Comparison of ENCODE assay signal across 8 cellular contexts in the genomic region with DNA sequence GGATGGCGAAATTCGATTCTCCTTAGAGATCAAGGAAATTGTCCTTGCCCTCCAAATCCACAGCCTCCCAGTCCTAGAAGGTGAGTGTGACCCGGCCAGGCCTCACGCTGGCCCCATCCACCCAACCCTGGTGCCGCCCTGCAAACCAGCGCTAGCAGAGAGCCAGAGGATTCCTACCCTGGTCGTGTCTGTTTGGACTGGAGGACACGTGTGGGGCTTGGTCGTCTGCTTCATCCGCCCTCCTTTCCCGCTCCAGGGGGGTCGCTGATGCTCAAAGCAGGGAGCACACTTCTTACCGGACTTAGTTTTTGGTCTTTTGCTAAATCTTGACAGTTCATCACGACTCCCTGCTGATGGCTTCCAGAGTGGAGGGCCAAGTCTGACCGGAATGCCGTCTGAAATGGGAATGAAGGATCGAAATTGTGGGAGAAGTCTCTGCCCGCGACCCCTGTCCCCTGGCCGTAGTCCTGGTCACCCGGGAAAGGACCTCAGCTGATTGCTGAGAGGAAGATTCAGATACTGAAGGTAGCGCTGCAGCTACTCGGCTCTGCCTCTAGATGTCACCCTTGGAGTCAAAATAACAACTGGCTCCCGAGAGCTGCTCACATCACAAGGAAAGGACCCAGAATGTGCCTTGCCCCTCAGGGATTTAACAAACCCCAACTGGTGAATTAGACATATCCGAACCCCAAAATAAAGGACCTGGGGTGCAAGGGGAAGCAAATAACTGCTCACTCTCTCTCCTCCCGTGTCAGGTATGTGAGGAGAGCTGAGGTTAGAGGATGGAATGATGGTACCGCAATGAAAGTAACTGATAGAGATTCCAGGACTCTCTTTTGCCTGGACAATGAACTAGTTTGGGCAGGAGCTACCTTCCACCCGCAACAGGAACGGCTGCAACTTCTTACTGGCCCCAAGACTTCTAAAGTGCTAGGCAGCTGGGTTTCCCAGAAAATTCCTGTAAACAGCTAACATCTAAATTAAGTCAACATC. TPM values are rescaled to one million over a fixed set of nuclear protein-coding genes. Genes with fewer than 3 reads are reported as not detected.
DNase-seq lines count a peak whose midpoint lies in the region; ATAC-seq and TF ChIP-seq lines count a peak whose summit lies in the region.

No MANE protein-coding gene starts in this region.

- H3K4me3 Mint-ChIP-seq in Caco-2 (ENCODE audit: unreplicated experiment) = no peak overlapping the region

- H3K36me3 ChIP-seq in Caco-2 (ENCODE audit: control insufficient read depth, insufficient read depth, low read length) = no peaks in the 10 kb centered on the region

- peak; percentile 93 for ATAC-seq in HG03354 (IDR thresholded peaks at IDR 0.05; ENCODE audit: poor library complexity, severe bottlenecking, unreplicated experiment)

- H3K9me3 Mint-ChIP-seq in Caco-2 (ENCODE audit: unreplicated experiment) = no peaks in the 10 kb centered on the region

- POLR2A ChIA-PET in Caco-2 (lab: Charles Lee) = no interaction called here

- H3K9me3 ChIP-seq in Caco-2 = no peaks in the 10 kb centered on the region

- peak; percentile 84 to 91 for TF ChIP-seq CTCF in Caco-2 (IDR thresholded peaks at IDR 0.05; ENCODE audit: insufficient read depth in 1 of 2, low read depth in 1 of 2, low read length in 1 of 2, severe bottlenecking in 1 of 2, unreplicated experiment in 1 of 2)
- TF ChIP-seq CTCF in epithelial cell of esophagus (IDR thresholded peaks at IDR 0.05; ENCODE audit: insufficient read depth, low read depth, low read length, missing control alignments) = peak; percentile 92

- peak; percentile 61 for DNase-seq in Caco-2
- peak; percentile 23 for DNase-seq in GM19240 (ENCODE audit: insufficient read length, low spot score)
- DNase-seq in NCI-H345 treated with DMSO at 0.1 percent for 48 hours (lab: John Stamatoyannopoulos, UW; ENCODE audit: unreplicated experiment) = peak; percentile 66
- DNase-seq in activated CD4-positive, alpha-beta T cell treated with anti-CD3 and anti-CD28 coated beads, Interleukin-2, amount 50 U/mL, for 48 hours = peak; percentile 12 to 34
- DNase-seq in epithelial cell of esophagus (ENCODE audit: low read depth) = peak; percentile 60
- DNase-seq in myocyte (ENCODE audit: low read depth) = peak; percentile 74
- peak; percentile 55 for DNase-seq in ureter (ENCODE audit: low spot score)

- intact Hi-C loops in Caco-2 (cut with micrococcal nuclease; ENCODE audit: unreplicated experiment) = loop anchor here (1.0 to 5.0 kb wide), 4 partner anchors 19 to 709 kb away; no protein-coding TSS in a partner anchor

- peaks cover 15% of the 10 kb centered on the region for H3K4me1 ChIP-seq in Caco-2

- H3K27me3 ChIP-seq in Caco-2 (replicated peaks; ENCODE audit: control insufficient read depth, insufficient read depth, low read length) = no peaks in the 10 kb centered on the region

- H3K4me1 Mint-ChIP-seq in Caco-2 (ENCODE audit: low read depth, unreplicated experiment) = peaks cover 16% of the 10 kb centered on the region

- CTCF ChIA-PET in Caco-2 (lab: Charles Lee) = interaction anchor here (0.6 to 2.7 kb wide), 10 partner anchors 21 to 1371 kb away, joined by 3 to 24 read pairs (median 4); no protein-coding TSS in a partner anchor

- H3K27me3 Mint-ChIP-seq in Caco-2 (ENCODE audit: insufficient read depth, unreplicated experiment) = no peaks in the 10 kb centered on the region

- no peak overlapping the region for H3K27ac Mint-ChIP-seq in Caco-2 (ENCODE audit: unreplicated experiment)

- no TSS peak for BruUV-seq in Caco-2 (replicated peaks; lab: Mats Ljungman, UMichigan)

- H3K36me3 Mint-ChIP-seq in Caco-2 (ENCODE audit: insufficient read depth, unreplicated experiment) = no peaks in the 10 kb centered on the region

- H3K4me3 ChIP-seq in Caco-2 (ENCODE audit: low read depth, low read length) (no peak overlapping the region), epithelial cell of esophagus (ENCODE audit: low read length) (no peak overlapping the region)

RNA-seq across cellular contexts. Expression of a gene that starts 23.5 kb away (rescaled TPM):
- 26.9 and 37.0 TPM in 2 replicates for total RNA-seq in Caco-2 (2022)
- 18.7 and 34.4 TPM in 2 replicates for total RNA-seq in myocyte
- 13.5 TPM for polyA plus RNA-seq in myocyte (2012)
- total RNA-seq in ureter = 26.4 TPM

Comparison
In these comparisons a context has a peak if more than half of its experiments do, and no peak if none do; other contexts are left out.
1. DNase-seq: peak in every context shown above with its lines; median percentile 74 in myocyte; 66 in NCI-H345 treated with DMSO at 0.1 percent for 48 hours; 61 in Caco-2; 60 in epithelial cell of esophagus; 55 in ureter; 23 in GM19240; 23 in activated CD4-positive, alpha-beta T cell treated with anti-CD3 and anti-CD28 coated beads, Interleukin-2, amount 50 U/mL, for 48 hours.